Comparison of ENCODE assay signal across 1 cellular context in the genomic region with DNA sequence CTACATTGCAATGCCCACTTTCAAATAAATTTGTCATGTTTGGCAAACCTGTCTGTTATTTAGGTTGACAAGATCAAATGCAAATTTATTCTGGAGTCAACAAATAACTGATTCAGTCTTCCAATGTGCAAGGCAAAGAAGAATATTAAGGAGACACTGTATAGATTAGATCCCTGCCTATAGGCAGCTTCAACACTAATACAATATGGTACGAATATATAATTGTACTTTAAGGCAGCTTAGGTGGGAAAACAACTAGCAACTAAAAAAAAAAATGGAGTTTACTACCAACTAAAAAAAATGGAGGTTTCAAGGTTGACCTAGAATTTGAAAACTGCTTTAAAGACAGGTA.
TF ChIP-seq lines count a peak whose summit lies in the region.

No MANE protein-coding gene starts in this region.

TF ChIP-seq in HepG2, 621 proteins besides CTCF, POLR2A, EP300 and RAD21 (continued from another document and continues in another):
- TF ChIP-seq, protein P1, sequence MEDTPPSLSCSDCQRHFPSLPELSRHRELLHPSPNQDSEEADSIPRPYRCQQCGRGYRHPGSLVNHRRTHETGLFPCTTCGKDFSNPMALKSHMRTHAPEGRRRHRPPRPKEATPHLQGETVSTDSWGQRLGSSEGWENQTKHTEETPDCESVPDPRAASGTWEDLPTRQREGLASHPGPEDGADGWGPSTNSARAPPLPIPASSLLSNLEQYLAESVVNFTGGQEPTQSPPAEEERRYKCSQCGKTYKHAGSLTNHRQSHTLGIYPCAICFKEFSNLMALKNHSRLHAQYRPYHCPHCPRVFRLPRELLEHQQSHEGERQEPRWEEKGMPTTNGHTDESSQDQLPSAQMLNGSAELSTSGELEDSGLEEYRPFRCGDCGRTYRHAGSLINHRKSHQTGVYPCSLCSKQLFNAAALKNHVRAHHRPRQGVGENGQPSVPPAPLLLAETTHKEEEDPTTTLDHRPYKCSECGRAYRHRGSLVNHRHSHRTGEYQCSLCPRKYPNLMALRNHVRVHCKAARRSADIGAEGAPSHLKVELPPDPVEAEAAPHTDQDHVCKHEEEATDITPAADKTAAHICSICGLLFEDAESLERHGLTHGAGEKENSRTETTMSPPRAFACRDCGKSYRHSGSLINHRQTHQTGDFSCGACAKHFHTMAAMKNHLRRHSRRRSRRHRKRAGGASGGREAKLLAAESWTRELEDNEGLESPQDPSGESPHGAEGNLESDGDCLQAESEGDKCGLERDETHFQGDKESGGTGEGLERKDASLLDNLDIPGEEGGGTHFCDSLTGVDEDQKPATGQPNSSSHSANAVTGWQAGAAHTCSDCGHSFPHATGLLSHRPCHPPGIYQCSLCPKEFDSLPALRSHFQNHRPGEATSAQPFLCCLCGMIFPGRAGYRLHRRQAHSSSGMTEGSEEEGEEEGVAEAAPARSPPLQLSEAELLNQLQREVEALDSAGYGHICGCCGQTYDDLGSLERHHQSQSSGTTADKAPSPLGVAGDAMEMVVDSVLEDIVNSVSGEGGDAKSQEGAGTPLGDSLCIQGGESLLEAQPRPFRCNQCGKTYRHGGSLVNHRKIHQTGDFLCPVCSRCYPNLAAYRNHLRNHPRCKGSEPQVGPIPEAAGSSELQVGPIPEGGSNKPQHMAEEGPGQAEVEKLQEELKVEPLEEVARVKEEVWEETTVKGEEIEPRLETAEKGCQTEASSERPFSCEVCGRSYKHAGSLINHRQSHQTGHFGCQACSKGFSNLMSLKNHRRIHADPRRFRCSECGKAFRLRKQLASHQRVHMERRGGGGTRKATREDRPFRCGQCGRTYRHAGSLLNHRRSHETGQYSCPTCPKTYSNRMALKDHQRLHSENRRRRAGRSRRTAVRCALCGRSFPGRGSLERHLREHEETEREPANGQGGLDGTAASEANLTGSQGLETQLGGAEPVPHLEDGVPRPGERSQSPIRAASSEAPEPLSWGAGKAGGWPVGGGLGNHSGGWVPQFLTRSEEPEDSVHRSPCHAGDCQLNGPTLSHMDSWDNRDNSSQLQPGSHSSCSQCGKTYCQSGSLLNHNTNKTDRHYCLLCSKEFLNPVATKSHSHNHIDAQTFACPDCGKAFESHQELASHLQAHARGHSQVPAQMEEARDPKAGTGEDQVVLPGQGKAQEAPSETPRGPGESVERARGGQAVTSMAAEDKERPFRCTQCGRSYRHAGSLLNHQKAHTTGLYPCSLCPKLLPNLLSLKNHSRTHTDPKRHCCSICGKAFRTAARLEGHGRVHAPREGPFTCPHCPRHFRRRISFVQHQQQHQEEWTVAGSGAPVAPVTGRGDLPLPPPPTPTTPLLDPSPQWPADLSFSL (CRISPR knock-in tag; IDR thresholded peaks at IDR 0.05), result no peak
- no peak for TF ChIP-seq ZNF607 (CRISPR knock-in tag; IDR thresholded peaks at IDR 0.05; ENCODE audit: borderline replicate concordance)
- TF ChIP-seq, protein P2, sequence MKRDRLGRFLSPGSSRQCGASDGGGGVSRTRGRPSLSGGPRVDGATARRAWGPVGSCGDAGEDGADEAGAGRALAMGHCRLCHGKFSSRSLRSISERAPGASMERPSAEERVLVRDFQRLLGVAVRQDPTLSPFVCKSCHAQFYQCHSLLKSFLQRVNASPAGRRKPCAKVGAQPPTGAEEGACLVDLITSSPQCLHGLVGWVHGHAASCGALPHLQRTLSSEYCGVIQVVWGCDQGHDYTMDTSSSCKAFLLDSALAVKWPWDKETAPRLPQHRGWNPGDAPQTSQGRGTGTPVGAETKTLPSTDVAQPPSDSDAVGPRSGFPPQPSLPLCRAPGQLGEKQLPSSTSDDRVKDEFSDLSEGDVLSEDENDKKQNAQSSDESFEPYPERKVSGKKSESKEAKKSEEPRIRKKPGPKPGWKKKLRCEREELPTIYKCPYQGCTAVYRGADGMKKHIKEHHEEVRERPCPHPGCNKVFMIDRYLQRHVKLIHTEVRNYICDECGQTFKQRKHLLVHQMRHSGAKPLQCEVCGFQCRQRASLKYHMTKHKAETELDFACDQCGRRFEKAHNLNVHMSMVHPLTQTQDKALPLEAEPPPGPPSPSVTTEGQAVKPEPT (CRISPR knock-in tag; IDR thresholded peaks at IDR 0.05; ENCODE audit: low read depth), result no peak
- TF ChIP-seq, protein P3, sequence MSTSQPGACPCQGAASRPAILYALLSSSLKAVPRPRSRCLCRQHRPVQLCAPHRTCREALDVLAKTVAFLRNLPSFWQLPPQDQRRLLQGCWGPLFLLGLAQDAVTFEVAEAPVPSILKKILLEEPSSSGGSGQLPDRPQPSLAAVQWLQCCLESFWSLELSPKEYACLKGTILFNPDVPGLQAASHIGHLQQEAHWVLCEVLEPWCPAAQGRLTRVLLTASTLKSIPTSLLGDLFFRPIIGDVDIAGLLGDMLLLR (CRISPR knock-in tag; IDR thresholded peaks at IDR 0.05), result no peak
- no peak for TF ChIP-seq PCBP1 (IDR thresholded peaks at IDR 0.05; ENCODE audit: borderline replicate concordance, low read depth, low read length)
- TF ChIP-seq, protein P4, sequence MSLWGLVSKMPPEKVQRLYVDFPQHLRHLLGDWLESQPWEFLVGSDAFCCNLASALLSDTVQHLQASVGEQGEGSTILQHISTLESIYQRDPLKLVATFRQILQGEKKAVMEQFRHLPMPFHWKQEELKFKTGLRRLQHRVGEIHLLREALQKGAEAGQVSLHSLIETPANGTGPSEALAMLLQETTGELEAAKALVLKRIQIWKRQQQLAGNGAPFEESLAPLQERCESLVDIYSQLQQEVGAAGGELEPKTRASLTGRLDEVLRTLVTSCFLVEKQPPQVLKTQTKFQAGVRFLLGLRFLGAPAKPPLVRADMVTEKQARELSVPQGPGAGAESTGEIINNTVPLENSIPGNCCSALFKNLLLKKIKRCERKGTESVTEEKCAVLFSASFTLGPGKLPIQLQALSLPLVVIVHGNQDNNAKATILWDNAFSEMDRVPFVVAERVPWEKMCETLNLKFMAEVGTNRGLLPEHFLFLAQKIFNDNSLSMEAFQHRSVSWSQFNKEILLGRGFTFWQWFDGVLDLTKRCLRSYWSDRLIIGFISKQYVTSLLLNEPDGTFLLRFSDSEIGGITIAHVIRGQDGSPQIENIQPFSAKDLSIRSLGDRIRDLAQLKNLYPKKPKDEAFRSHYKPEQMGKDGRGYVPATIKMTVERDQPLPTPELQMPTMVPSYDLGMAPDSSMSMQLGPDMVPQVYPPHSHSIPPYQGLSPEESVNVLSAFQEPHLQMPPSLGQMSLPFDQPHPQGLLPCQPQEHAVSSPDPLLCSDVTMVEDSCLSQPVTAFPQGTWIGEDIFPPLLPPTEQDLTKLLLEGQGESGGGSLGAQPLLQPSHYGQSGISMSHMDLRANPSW (CRISPR knock-in tag; IDR thresholded peaks at IDR 0.05; ENCODE audit: borderline replicate concordance), result 0 out of 2 replicates have a peak, but pooled peaks have one; percentile 54
- TF ChIP-seq, protein P5, sequence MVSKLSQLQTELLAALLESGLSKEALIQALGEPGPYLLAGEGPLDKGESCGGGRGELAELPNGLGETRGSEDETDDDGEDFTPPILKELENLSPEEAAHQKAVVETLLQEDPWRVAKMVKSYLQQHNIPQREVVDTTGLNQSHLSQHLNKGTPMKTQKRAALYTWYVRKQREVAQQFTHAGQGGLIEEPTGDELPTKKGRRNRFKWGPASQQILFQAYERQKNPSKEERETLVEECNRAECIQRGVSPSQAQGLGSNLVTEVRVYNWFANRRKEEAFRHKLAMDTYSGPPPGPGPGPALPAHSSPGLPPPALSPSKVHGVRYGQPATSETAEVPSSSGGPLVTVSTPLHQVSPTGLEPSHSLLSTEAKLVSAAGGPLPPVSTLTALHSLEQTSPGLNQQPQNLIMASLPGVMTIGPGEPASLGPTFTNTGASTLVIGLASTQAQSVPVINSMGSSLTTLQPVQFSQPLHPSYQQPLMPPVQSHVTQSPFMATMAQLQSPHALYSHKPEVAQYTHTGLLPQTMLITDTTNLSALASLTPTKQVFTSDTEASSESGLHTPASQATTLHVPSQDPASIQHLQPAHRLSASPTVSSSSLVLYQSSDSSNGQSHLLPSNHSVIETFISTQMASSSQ (IDR thresholded peaks at IDR 0.05; ENCODE audit: low read depth), result no peak
- TF ChIP-seq, protein P5 (CRISPR knock-in tag; IDR thresholded peaks at IDR 0.05; ENCODE audit: borderline replicate concordance), result no peak
- TF ChIP-seq, protein P6, sequence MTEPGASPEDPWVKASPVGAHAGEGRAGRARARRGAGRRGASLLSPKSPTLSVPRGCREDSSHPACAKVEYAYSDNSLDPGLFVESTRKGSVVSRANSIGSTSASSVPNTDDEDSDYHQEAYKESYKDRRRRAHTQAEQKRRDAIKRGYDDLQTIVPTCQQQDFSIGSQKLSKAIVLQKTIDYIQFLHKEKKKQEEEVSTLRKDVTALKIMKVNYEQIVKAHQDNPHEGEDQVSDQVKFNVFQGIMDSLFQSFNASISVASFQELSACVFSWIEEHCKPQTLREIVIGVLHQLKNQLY (CRISPR knock-in tag; IDR thresholded peaks at IDR 0.05), result no peak
- TF ChIP-seq, protein P7, sequence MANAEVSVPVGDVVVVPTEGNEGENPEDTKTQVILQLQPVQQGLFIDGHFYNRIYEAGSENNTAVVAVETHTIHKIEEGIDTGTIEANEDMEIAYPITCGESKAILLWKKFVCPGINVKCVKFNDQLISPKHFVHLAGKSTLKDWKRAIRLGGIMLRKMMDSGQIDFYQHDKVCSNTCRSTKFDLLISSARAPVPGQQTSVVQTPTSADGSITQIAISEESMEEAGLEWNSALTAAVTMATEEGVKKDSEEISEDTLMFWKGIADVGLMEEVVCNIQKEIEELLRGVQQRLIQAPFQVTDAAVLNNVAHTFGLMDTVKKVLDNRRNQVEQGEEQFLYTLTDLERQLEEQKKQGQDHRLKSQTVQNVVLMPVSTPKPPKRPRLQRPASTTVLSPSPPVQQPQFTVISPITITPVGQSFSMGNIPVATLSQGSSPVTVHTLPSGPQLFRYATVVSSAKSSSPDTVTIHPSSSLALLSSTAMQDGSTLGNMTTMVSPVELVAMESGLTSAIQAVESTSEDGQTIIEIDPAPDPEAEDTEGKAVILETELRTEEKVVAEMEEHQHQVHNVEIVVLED (CRISPR knock-in tag; IDR thresholded peaks at IDR 0.05; ENCODE audit: borderline replicate concordance), result 0 out of 2 replicates have a peak, but pooled peaks have one; percentile 6
- TF ChIP-seq PITX1 (CRISPR knock-in tag; IDR thresholded peaks at IDR 0.05), result peak; percentile 3; the same call in 1 of the 2 replicates
- TF ChIP-seq MXD4 (CRISPR knock-in tag; IDR thresholded peaks at IDR 0.05), result no peak
- TF ChIP-seq, protein P8, sequence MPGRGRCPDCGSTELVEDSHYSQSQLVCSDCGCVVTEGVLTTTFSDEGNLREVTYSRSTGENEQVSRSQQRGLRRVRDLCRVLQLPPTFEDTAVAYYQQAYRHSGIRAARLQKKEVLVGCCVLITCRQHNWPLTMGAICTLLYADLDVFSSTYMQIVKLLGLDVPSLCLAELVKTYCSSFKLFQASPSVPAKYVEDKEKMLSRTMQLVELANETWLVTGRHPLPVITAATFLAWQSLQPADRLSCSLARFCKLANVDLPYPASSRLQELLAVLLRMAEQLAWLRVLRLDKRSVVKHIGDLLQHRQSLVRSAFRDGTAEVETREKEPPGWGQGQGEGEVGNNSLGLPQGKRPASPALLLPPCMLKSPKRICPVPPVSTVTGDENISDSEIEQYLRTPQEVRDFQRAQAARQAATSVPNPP (CRISPR knock-in tag; IDR thresholded peaks at IDR 0.05), result no peak
- TF ChIP-seq CHD4 (IDR thresholded peaks at IDR 0.05; ENCODE audit: borderline replicate concordance, low read length), result no peak
- peak; percentile 9; the same call in 1 of the 2 replicates for TF ChIP-seq ESRRA (CRISPR knock-in tag; IDR thresholded peaks at IDR 0.05; ENCODE audit: low read depth)
- TF ChIP-seq ZNF7 (CRISPR knock-in tag; IDR thresholded peaks at IDR 0.05), result no peak
- TF ChIP-seq ZNF33A (CRISPR knock-in tag; IDR thresholded peaks at IDR 0.05; ENCODE audit: borderline replicate concordance), result no peak
- TF ChIP-seq ZC3H13 (CRISPR knock-in tag; IDR thresholded peaks at IDR 0.05), result peak; percentile 43; the same call in 1 of the 2 replicates
- TF ChIP-seq ZNF567 (CRISPR knock-in tag; IDR thresholded peaks at IDR 0.05; ENCODE audit: borderline replicate concordance), result no peak
- no peak for TF ChIP-seq SMARCC2 (IDR thresholded peaks at IDR 0.05)
- 0 out of 2 replicates have a peak, but pooled peaks have one; percentile 4 for TF ChIP-seq NR2F2 (IDR thresholded peaks at IDR 0.05; ENCODE audit: borderline replicate concordance, low read depth)
- TF ChIP-seq ZNF350 (CRISPR knock-in tag; IDR thresholded peaks at IDR 0.05; ENCODE audit: borderline replicate concordance, low read depth), result no peak
- TF ChIP-seq, protein P9, sequence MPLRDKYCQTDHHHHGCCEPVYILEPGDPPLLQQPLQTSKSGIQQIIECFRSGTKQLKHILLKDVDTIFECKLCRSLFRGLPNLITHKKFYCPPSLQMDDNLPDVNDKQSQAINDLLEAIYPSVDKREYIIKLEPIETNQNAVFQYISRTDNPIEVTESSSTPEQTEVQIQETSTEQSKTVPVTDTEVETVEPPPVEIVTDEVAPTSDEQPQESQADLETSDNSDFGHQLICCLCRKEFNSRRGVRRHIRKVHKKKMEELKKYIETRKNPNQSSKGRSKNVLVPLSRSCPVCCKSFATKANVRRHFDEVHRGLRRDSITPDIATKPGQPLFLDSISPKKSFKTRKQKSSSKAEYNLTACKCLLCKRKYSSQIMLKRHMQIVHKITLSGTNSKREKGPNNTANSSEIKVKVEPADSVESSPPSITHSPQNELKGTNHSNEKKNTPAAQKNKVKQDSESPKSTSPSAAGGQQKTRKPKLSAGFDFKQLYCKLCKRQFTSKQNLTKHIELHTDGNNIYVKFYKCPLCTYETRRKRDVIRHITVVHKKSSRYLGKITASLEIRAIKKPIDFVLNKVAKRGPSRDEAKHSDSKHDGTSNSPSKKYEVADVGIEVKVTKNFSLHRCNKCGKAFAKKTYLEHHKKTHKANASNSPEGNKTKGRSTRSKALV (CRISPR knock-in tag; IDR thresholded peaks at IDR 0.05), result no peak
- TF ChIP-seq ARHGAP35 (CRISPR knock-in tag; IDR thresholded peaks at IDR 0.05; ENCODE audit: borderline replicate concordance), result no peak
- 0 out of 2 replicates have a peak, but pooled peaks have one; percentile 10 for TF ChIP-seq ZNF841 (CRISPR knock-in tag; IDR thresholded peaks at IDR 0.05; ENCODE audit: borderline replicate concordance)
- no peak for TF ChIP-seq SNAI1 (CRISPR knock-in tag; IDR thresholded peaks at IDR 0.05; ENCODE audit: borderline replicate concordance)
- TF ChIP-seq TBX3 (IDR thresholded peaks at IDR 0.05; ENCODE audit: borderline replicate concordance), result no peak
- no peak for TF ChIP-seq GATAD1 (CRISPR knock-in tag; IDR thresholded peaks at IDR 0.05)
